1 cellular context compared by ENCODE assay signal in genomic region chr17:58415371-58416055, GRCh38.
TF ChIP-seq lines count a peak whose summit lies in the region.

No MANE protein-coding gene starts in this region.

TF ChIP-seq in H1, 55 proteins besides CTCF, POLR2A, EP300 and RAD21:
- TF ChIP-seq SUZ12 (IDR thresholded peaks at IDR 0.05; ENCODE audit: low read length) (no peak), SIX5 (IDR thresholded peaks at IDR 0.05; ENCODE audit: low read depth, low read length) (no peak), RNF2 (IDR thresholded peaks at IDR 0.05; ENCODE audit: borderline replicate concordance, low read depth, low read length, missing control alignments, poor library complexity, severe bottlenecking) (no peak), TBP (IDR thresholded peaks at IDR 0.05; ENCODE audit: low read depth, low read length) (no peak), MAFK (IDR thresholded peaks at IDR 0.05; ENCODE audit: low read depth, low read length) (no peak), ASH2L (IDR thresholded peaks at IDR 0.05; ENCODE audit: low read length) (no peak), BACH1 (IDR thresholded peaks at IDR 0.05; ENCODE audit: low read length) (no peak), RBBP5 (IDR thresholded peaks at IDR 0.05; ENCODE audit: borderline replicate concordance, low read depth, low read length) (no peak), BRCA1 (IDR thresholded peaks at IDR 0.05; ENCODE audit: low read depth, low read length) (no peak), EZH2 (IDR thresholded peaks at IDR 0.05; ENCODE audit: low read depth, low read length, severe bottlenecking) (no peak), KDM5A (IDR thresholded peaks at IDR 0.05; ENCODE audit: low read length) (no peak), CHD7 (IDR thresholded peaks at IDR 0.05; ENCODE audit: insufficient replicate concordance, low read length) (no peak)
